ENCODE assay signal across 18 cellular contexts in genomic region chr1:41689139-41689538, GRCh38.
"Had no signal": no experiment of that assay in that cellular context is flagged by ENCODE, and none has a peak within 500 bp of the region (broad histone marks: within the 10 kb centered on the region; RNA-seq: fewer than 3 reads in every experiment).

No MANE protein-coding gene starts in this region.

- DNase-seq: activated CD4-positive, alpha-beta T cell treated with anti-CD3 and anti-CD28 coated beads, Interleukin-2, amount 10 ng/mL, durations not matched to agents 7 days and 5 days; activated CD8-positive, alpha-beta memory T cell treated with anti-CD3 and anti-CD28 coated beads, Interleukin-2, amount 50 U/mL, for 4 hours; activated T-cell treated with anti-CD3 and anti-CD28 coated beads, Interleukin-2, amount 50 U/mL, for 4 hours; dermis blood vessel endothelial cell; effector memory CD4-positive, alpha-beta T cell; heart left ventricle; kidney glomerular epithelial cell; psoas muscle; stimulated activated CD4-positive, alpha-beta T cell treated with anti-CD3 and anti-CD28 coated beads, Interleukin-4, amount 100 ng/mL, for 24 hours; stimulated activated naive CD4-positive, alpha-beta T cell; T-helper 9 cell; tibial artery; uterus had no signal

- ATAC-seq: activated T-cell treated with anti-CD3 and anti-CD28 coated beads, Interleukin-2, amount 50 U/mL, for 4 hours; gastroesophageal sphincter had no signal

- H3K9me3 ChIP-seq: esophagus muscularis mucosa, gastroesophageal sphincter, heart left ventricle, psoas muscle, tibial artery, uterus had no signal

- H3K4me3 Mint-ChIP-seq: activated CD4-positive, alpha-beta T cell treated with anti-CD3 and anti-CD28 coated beads, Interleukin-2, amount 10 ng/mL, durations not matched to agents 7 days and 5 days; activated naive CD4-positive, alpha-beta T cell treated with anti-CD3 and anti-CD28 coated beads, Interleukin-2, amount 50 U/mL, for 24 hours; activated T-cell treated with anti-CD3 and anti-CD28 coated beads, Interleukin-2, amount 50 U/mL, for 4 hours; neural progenitor cell had no signal

- H3K4me3 ChIP-seq: esophagus muscularis mucosa, gastroesophageal sphincter, heart left ventricle, neural progenitor cell, psoas muscle, skin epidermis, tibial artery, uterus had no signal

- H3K36me3 ChIP-seq: esophagus muscularis mucosa, gastroesophageal sphincter, heart left ventricle, neural progenitor cell, tibial artery, uterus had no signal

- H3K27ac Mint-ChIP-seq: activated CD4-positive, alpha-beta T cell treated with anti-CD3 and anti-CD28 coated beads, Interleukin-2, amount 10 ng/mL, durations not matched to agents 7 days and 5 days; activated naive CD4-positive, alpha-beta T cell treated with anti-CD3 and anti-CD28 coated beads, Interleukin-2, amount 50 U/mL, for 24 hours; neural progenitor cell had no signal

- H3K36me3 Mint-ChIP-seq: activated naive CD4-positive, alpha-beta T cell treated with anti-CD3 and anti-CD28 coated beads, Interleukin-2, amount 50 U/mL, for 24 hours; neural progenitor cell had no signal

- H3K9ac ChIP-seq: neural progenitor cell had no signal

- H3K4me2 ChIP-seq: neural progenitor cell had no signal

- H3K9me3 Mint-ChIP-seq: activated CD4-positive, alpha-beta T cell treated with anti-CD3 and anti-CD28 coated beads, Interleukin-2, amount 10 ng/mL, durations not matched to agents 7 days and 5 days; activated naive CD4-positive, alpha-beta T cell treated with anti-CD3 and anti-CD28 coated beads, Interleukin-2, amount 50 U/mL, for 24 hours; activated T-cell treated with anti-CD3 and anti-CD28 coated beads, Interleukin-2, amount 50 U/mL, for 4 hours; neural progenitor cell had no signal

- H3K27me3 Mint-ChIP-seq: activated CD4-positive, alpha-beta T cell treated with anti-CD3 and anti-CD28 coated beads, Interleukin-2, amount 10 ng/mL, durations not matched to agents 7 days and 5 days; activated naive CD4-positive, alpha-beta T cell treated with anti-CD3 and anti-CD28 coated beads, Interleukin-2, amount 50 U/mL, for 24 hours had no signal

- H3K27ac ChIP-seq: esophagus muscularis mucosa, gastroesophageal sphincter, neural progenitor cell, psoas muscle, skin epidermis, tibial artery, uterus had no signal

- H3K27me3 ChIP-seq: esophagus muscularis mucosa, gastroesophageal sphincter, heart left ventricle, neural progenitor cell, tibial artery, uterus had no signal

- H3K4me1 ChIP-seq: neural progenitor cell, uterus had no signal
